In the genomic region with DNA sequence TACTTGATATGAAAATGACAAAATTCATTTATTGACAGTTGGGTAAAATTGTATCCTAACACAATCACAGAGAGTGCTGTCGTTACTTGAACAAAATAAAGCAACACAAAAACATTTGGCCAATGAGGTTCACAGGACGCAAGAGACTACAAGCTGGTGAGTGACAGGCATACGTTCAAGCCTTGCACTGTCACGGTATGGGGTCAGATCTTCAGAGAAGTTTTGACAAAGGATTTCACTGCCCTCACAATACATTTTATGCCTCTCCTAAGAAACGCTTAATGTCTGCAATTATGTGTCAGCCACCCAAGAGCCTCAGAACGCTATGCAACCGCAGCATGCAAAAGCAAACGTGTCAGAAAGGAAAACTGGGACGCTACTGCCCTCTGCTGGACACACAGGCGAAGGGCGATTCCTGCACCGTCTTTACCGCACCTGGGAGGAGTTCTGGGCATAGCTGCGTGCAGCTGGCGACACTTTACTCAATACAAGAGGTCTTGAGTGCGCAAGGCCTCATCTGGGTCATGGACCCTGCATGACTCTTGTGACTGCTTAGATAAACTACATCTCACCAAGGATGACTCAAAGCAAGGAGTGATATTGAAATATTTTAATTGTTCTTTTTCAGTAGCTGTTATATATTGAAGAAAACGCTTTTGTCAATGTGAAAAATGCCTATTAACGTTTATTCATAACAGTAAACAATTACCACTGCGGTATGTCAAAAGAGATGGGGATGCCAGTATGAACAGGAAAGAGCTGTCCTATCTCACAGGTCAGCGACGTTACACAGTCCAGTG, we compare ENCODE assay signal across 8 cellular contexts.
DNase-seq lines count a peak whose midpoint lies in the region; ATAC-seq lines count a peak whose summit lies in the region.

No MANE protein-coding gene starts in this region.

- H3K4me3 ChIP-seq in effector memory CD4-positive, alpha-beta T cell (ENCODE audit: insufficient read depth, low read depth, low read length, poor library complexity, severe bottlenecking), result no peak overlapping the region

- DNase-seq in CD1c-positive myeloid dendritic cell (ENCODE audit: extremely low spot score), result peak; percentile 69
- peak; percentile 56 for DNase-seq in NCI-H460 (ENCODE audit: extremely low read depth, low read depth)
- DNase-seq in activated CD4-positive, alpha-beta T cell treated with anti-CD3 and anti-CD28 coated beads, Interleukin-2, amount 10 ng/mL, durations not matched to agents 7 days and 5 days, result peak; percentile 66
- peak in 2 of 3 donors; percentile 2 to 7 for DNase-seq in effector memory CD4-positive, alpha-beta T cell
- DNase-seq in medulla oblongata (ENCODE audit: extremely low spot score), result peak; percentile 83
- peak; percentile 38 for DNase-seq in stimulated activated CD8-positive, alpha-beta memory T cell treated with anti-CD3 and anti-CD28 coated beads, Interleukin-7, amount 100 ng/mL, for 24 hours (ENCODE audit: low read depth)

- H3K36me3 ChIP-seq in effector memory CD4-positive, alpha-beta T cell (ENCODE audit: control insufficient read depth, insufficient read depth, low read length), result no peaks in the 10 kb centered on the region

- no peaks in the 10 kb centered on the region for H3K9me3 ChIP-seq in effector memory CD4-positive, alpha-beta T cell (ENCODE audit: control insufficient read depth, low read length)

- POLR2A ChIA-PET in activated CD4-positive, alpha-beta T cell treated with anti-CD3 and anti-CD28 coated beads, Interleukin-2, amount 10 ng/mL, durations not matched to agents 7 days and 5 days (lab: Charles Lee), result no interaction called here

- no peaks in the 10 kb centered on the region for H3K9me3 Mint-ChIP-seq in activated CD4-positive, alpha-beta T cell treated with anti-CD3 and anti-CD28 coated beads, Interleukin-2, amount 10 ng/mL, durations not matched to agents 7 days and 5 days

- ATAC-seq in GM19043 (IDR thresholded peaks at IDR 0.05; ENCODE audit: low read depth, unreplicated experiment), result peak; percentile 97
- ATAC-seq in HG03159 (IDR thresholded peaks at IDR 0.05; ENCODE audit: unreplicated experiment), result peak; percentile 91

- H3K27ac ChIP-seq in effector memory CD4-positive, alpha-beta T cell (ENCODE audit: insufficient read depth, low read length, poor library complexity, severe bottlenecking), result no peak overlapping the region

- no peaks in the 10 kb centered on the region for H3K27me3 Mint-ChIP-seq in activated CD4-positive, alpha-beta T cell treated with anti-CD3 and anti-CD28 coated beads, Interleukin-2, amount 10 ng/mL, durations not matched to agents 7 days and 5 days

- no peaks in the 10 kb centered on the region for H3K36me3 Mint-ChIP-seq in activated CD4-positive, alpha-beta T cell treated with anti-CD3 and anti-CD28 coated beads, Interleukin-2, amount 10 ng/mL, durations not matched to agents 7 days and 5 days (ENCODE audit: low read depth)

- no peaks in the 10 kb centered on the region for H3K27me3 ChIP-seq in effector memory CD4-positive, alpha-beta T cell (replicated peaks; ENCODE audit: control insufficient read depth, insufficient read depth, low read length, poor library complexity, severe bottlenecking)

- no peaks in the 10 kb centered on the region for H3K4me1 ChIP-seq in effector memory CD4-positive, alpha-beta T cell (ENCODE audit: control insufficient read depth, insufficient read depth, low read length, poor library complexity, severe bottlenecking)

- peaks cover 2% of the 10 kb centered on the region for H3K4me1 Mint-ChIP-seq in activated CD4-positive, alpha-beta T cell treated with anti-CD3 and anti-CD28 coated beads, Interleukin-2, amount 10 ng/mL, durations not matched to agents 7 days and 5 days

- no peak overlapping the region for H3K4me3 Mint-ChIP-seq in activated CD4-positive, alpha-beta T cell treated with anti-CD3 and anti-CD28 coated beads, Interleukin-2, amount 10 ng/mL, durations not matched to agents 7 days and 5 days

- no peak overlapping the region for H3K27ac Mint-ChIP-seq in activated CD4-positive, alpha-beta T cell treated with anti-CD3 and anti-CD28 coated beads, Interleukin-2, amount 10 ng/mL, durations not matched to agents 7 days and 5 days

- CTCF ChIA-PET in activated CD4-positive, alpha-beta T cell treated with anti-CD3 and anti-CD28 coated beads, Interleukin-2, amount 10 ng/mL, durations not matched to agents 7 days and 5 days (lab: Charles Lee), result interaction anchor here (0.8 kb wide), 1 partner anchor 9 kb away, joined by 6 read pairs; no protein-coding TSS in a partner anchor

Comparison
In these comparisons a context has a peak if more than half of its experiments do, and no peak if none do; other contexts are left out.
1. DNase-seq: peak in every context shown above with its lines; median percentile 83 in medulla oblongata; 69 in CD1c-positive myeloid dendritic cell; 66 in activated CD4-positive, alpha-beta T cell treated with anti-CD3 and anti-CD28 coated beads, Interleukin-2, amount 10 ng/mL, durations not matched to agents 7 days and 5 days; 56 in NCI-H460; 38 in stimulated activated CD8-positive, alpha-beta memory T cell treated with anti-CD3 and anti-CD28 coated beads, Interleukin-7, amount 100 ng/mL, for 24 hours; 4 in effector memory CD4-positive, alpha-beta T cell.